In genomic region chr5:125316386-125316785, GRCh38 we compare ENCODE assay signal across 18 cellular contexts.
"Had no signal": no experiment of that assay in that cellular context is flagged by ENCODE, and none has a peak within 500 bp of the region (broad histone marks: within the 10 kb centered on the region; RNA-seq: fewer than 3 reads in every experiment).

No MANE protein-coding gene starts in this region.

- H3K27me3 ChIP-seq: cardiac muscle cell, ovary, thyroid gland, upper lobe of right lung had no signal

- H3K4me3 ChIP-seq: cardiac muscle cell, ovary, prostate gland, thyroid gland, upper lobe of right lung had no signal

- H3K9me3 ChIP-seq: ovary, prostate gland, thyroid gland, upper lobe of right lung had no signal

- FAIRE-seq: frontal cortex had no signal

- H3K4me1 ChIP-seq: prostate gland, thyroid gland, upper lobe of right lung had no signal

- H3K27ac ChIP-seq: cardiac muscle cell, epithelial cell of prostate, ovary, prostate gland, thyroid gland, upper lobe of right lung had no signal

- H3K36me3 ChIP-seq: cardiac muscle cell, ovary, prostate gland, thyroid gland, upper lobe of right lung had no signal

- DNase-seq: activated CD4-positive, alpha-beta T cell treated with anti-CD3 and anti-CD28 coated beads for 1 hour; activated CD4-positive, alpha-beta T cell treated with anti-CD3 and anti-CD28 coated beads, Interleukin-2, amount 50 U/mL, for 1 hour; activated CD8-positive, alpha-beta memory T cell treated with anti-CD3 and anti-CD28 coated beads, Interleukin-2, amount 50 U/mL, for 4 hours; activated naive CD4-positive, alpha-beta T cell; activated naive CD8-positive, alpha-beta T cell treated with anti-CD3 and anti-CD28 coated beads for 36 hours; activated T-cell treated with anti-CD3 and anti-CD28 coated beads, Interleukin-2, amount 50 U/mL, for 24 hours; hippocampal formation; islet precursor cell; left colon; ovary; stimulated activated CD4-positive, alpha-beta T cell treated with anti-CD3 and anti-CD28 coated beads, Interleukin-1b, Interleukin-23, amount 100 ng/mL, for 48 hours; substantia nigra; thyroid gland; upper lobe of right lung had no signal

- ATAC-seq: left colon, upper lobe of right lung had no signal
